20 cellular contexts compared by ENCODE assay signal in the genomic region with DNA sequence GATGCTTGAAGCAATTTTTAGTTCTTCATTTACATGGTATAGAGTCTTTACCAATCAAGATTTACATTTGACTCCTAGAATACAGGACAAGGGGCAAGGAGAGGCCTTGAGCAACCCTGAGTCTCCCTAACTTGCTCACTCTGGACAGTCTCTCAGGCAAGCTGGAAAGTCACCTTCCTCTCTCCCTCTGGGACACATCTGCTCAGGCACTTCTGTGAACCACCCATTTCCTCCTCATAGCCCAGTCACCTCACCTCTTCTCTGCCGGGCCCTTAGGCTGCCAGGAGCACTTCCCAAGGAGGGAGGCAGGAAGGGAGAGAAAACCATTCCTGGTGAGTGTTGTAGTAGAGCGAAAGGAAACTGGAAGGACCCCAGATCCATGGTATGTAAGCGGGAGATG.
"Had no signal": no experiment of that assay in that cellular context is flagged by ENCODE, and none has a peak within 500 bp of the region (broad histone marks: within the 10 kb centered on the region; RNA-seq: fewer than 3 reads in every experiment).

No MANE protein-coding gene starts in this region.

- H3K27me3 Mint-ChIP-seq: activated CD8-positive, alpha-beta memory T cell treated with anti-CD3 and anti-CD28 coated beads, Interleukin-2, amount 10 ng/mL, durations not matched to agents 7 days and 5 days; central memory CD8-positive, alpha-beta T cell; stimulated activated naive B cell treated with anti-CD40 and anti-IgM and Interleukin-4, amounts not matched to agents 10 μg/mL and 1 μg/mL and 100 μg/mL, for 72 hours; T-cell had no signal

- H3K27ac ChIP-seq: brain microvascular endothelial cell, colonic mucosa, esophagus squamous epithelium, hepatocyte, ovary, thyroid gland had no signal

- DNase-seq: activated CD4-positive, alpha-beta memory T cell treated with anti-CD3 and anti-CD28 coated beads, Interleukin-2, amount 10 ng/mL, durations not matched to agents 7 days and 5 days; activated CD4-positive, alpha-beta T cell treated with anti-CD3 and anti-CD28 coated beads for 48 hours; activated CD4-positive, CD25-positive, alpha-beta regulatory T cell; activated CD8-positive, alpha-beta memory T cell treated with anti-CD3 and anti-CD28 coated beads, Interleukin-2, amount 10 ng/mL, durations not matched to agents 7 days and 5 days; activated naive CD4-positive, alpha-beta T cell treated with anti-CD3 and anti-CD28 coated beads for 36 hours; anterior cingulate cortex; brain microvascular endothelial cell; colonic mucosa; effector CD8-positive, alpha-beta T cell; esophagus squamous epithelium; ovary; stimulated activated CD4-positive, alpha-beta T cell treated with anti-CD3 and anti-CD28 coated beads, Interleukin-4, amount 100 ng/mL, for 4 hours; stimulated activated naive B cell treated with anti-CD40 and anti-IgM and Interleukin-4, amounts not matched to agents 10 μg/mL and 1 μg/mL and 100 μg/mL, for 72 hours; T-cell; thyroid gland had no signal

- H3K4me3 ChIP-seq: colonic mucosa, esophagus squamous epithelium, hepatocyte, ovary, thyroid gland had no signal

- H3K36me3 Mint-ChIP-seq: activated CD8-positive, alpha-beta memory T cell treated with anti-CD3 and anti-CD28 coated beads, Interleukin-2, amount 10 ng/mL, durations not matched to agents 7 days and 5 days; stimulated activated naive B cell treated with anti-CD40 and anti-IgM and Interleukin-4, amounts not matched to agents 10 μg/mL and 1 μg/mL and 100 μg/mL, for 72 hours; T-cell had no signal

- H3K4me1 ChIP-seq: colonic mucosa, thyroid gland had no signal

- H3K4me1 Mint-ChIP-seq: activated CD4-positive, alpha-beta memory T cell treated with anti-CD3 and anti-CD28 coated beads, Interleukin-2, amount 10 ng/mL, durations not matched to agents 7 days and 5 days; activated CD8-positive, alpha-beta memory T cell treated with anti-CD3 and anti-CD28 coated beads, Interleukin-2, amount 10 ng/mL, durations not matched to agents 7 days and 5 days; central memory CD8-positive, alpha-beta T cell; T-cell had no signal

- H3K4me3 Mint-ChIP-seq: activated CD4-positive, alpha-beta memory T cell treated with anti-CD3 and anti-CD28 coated beads, Interleukin-2, amount 10 ng/mL, durations not matched to agents 7 days and 5 days; activated CD8-positive, alpha-beta memory T cell treated with anti-CD3 and anti-CD28 coated beads, Interleukin-2, amount 10 ng/mL, durations not matched to agents 7 days and 5 days; activated naive CD4-positive, alpha-beta T cell treated with anti-CD3 and anti-CD28 coated beads for 36 hours; central memory CD8-positive, alpha-beta T cell; stimulated activated naive B cell treated with anti-CD40 and anti-IgM and Interleukin-4, amounts not matched to agents 10 μg/mL and 1 μg/mL and 100 μg/mL, for 72 hours; T-cell had no signal

- H3K9me3 Mint-ChIP-seq: activated CD4-positive, alpha-beta memory T cell treated with anti-CD3 and anti-CD28 coated beads, Interleukin-2, amount 10 ng/mL, durations not matched to agents 7 days and 5 days; activated naive CD4-positive, alpha-beta T cell treated with anti-CD3 and anti-CD28 coated beads for 36 hours; central memory CD8-positive, alpha-beta T cell; stimulated activated naive B cell treated with anti-CD40 and anti-IgM and Interleukin-4, amounts not matched to agents 10 μg/mL and 1 μg/mL and 100 μg/mL, for 72 hours; T-cell had no signal

- H3K9me3 ChIP-seq: colonic mucosa, esophagus squamous epithelium, ovary, thyroid gland had no signal

- H3K27me3 ChIP-seq: brain microvascular endothelial cell, colonic mucosa, esophagus squamous epithelium, hepatocyte, ovary, thyroid gland had no signal

- H3K27ac Mint-ChIP-seq: activated CD4-positive, alpha-beta memory T cell treated with anti-CD3 and anti-CD28 coated beads, Interleukin-2, amount 10 ng/mL, durations not matched to agents 7 days and 5 days; activated CD8-positive, alpha-beta memory T cell treated with anti-CD3 and anti-CD28 coated beads, Interleukin-2, amount 10 ng/mL, durations not matched to agents 7 days and 5 days; activated naive CD4-positive, alpha-beta T cell treated with anti-CD3 and anti-CD28 coated beads for 36 hours; stimulated activated naive B cell treated with anti-CD40 and anti-IgM and Interleukin-4, amounts not matched to agents 10 μg/mL and 1 μg/mL and 100 μg/mL, for 72 hours; T-cell had no signal

- H3K36me3 ChIP-seq: brain microvascular endothelial cell, colonic mucosa, esophagus squamous epithelium, ovary, thyroid gland had no signal

- ATAC-seq: activated CD8-positive, alpha-beta memory T cell treated with anti-CD3 and anti-CD28 coated beads, Interleukin-2, amount 10 ng/mL, durations not matched to agents 7 days and 5 days; left lobe of liver; sciatic nerve; SK-N-SH treated with all-trans-retinoic acid at 6 μM for 48 hours; stimulated activated naive B cell treated with anti-CD40 and anti-IgM and Interleukin-4, amounts not matched to agents 10 μg/mL and 1 μg/mL and 100 μg/mL, for 72 hours; T-cell had no signal
